8 cellular contexts compared by ENCODE assay signal in genomic region chr2:63494100-63494499, GRCh38.
"Had no signal": no experiment of that assay in that cellular context is flagged by ENCODE, and none has a peak within 500 bp of the region (broad histone marks: within the 10 kb centered on the region; RNA-seq: fewer than 3 reads in every experiment).

No MANE protein-coding gene starts in this region.

- H3K4me3 ChIP-seq: GM23248, K562 had no signal

- ATAC-seq: K562 had no signal

- H3K27ac Mint-ChIP-seq: HFFc6 had no signal

- DNase-seq: GM23248, GOT3, H7, HCEC 1CT, HFFc6, IMR-90 had no signal

- H3K9me3 Mint-ChIP-seq: HFFc6 had no signal

- H3K4me3 Mint-ChIP-seq: HFFc6 had no signal

- H3K9ac ChIP-seq: GM23248 had no signal

- H2AFZ ChIP-seq: GM23248 had no signal

- H3K27ac ChIP-seq: GM23248, HL-60 had no signal
